8 cellular contexts compared by ENCODE assay signal in genomic region chr4:1628892-1629703, GRCh38. TPM values are rescaled to one million over a fixed set of nuclear protein-coding genes. Genes with fewer than 3 reads are reported as not detected.
A peak's percentile ranks its signal among the peaks of the same experiment; 100 is the strongest.
DNase-seq lines count a peak whose midpoint lies in the region; ATAC-seq and TF ChIP-seq lines count a peak whose summit lies in the region.

No MANE protein-coding gene starts in this region.

- TF ChIP-seq CTCF in WERI-Rb-1 (IDR thresholded peaks at IDR 0.05; ENCODE audit: low read depth, low read length), result peak; percentile 98
- TF ChIP-seq CTCF in kidney epithelial cell (IDR thresholded peaks at IDR 0.05; ENCODE audit: insufficient read depth, low read length, poor library complexity, severe bottlenecking), result peak; percentile 97

- no peak for ATAC-seq in HG03439 (IDR thresholded peaks at IDR 0.05; ENCODE audit: unreplicated experiment)

- H3K9me3 ChIP-seq in MG63, result no peaks in the 10 kb centered on the region
- H3K9me3 ChIP-seq in WERI-Rb-1 (ENCODE audit: severe bottlenecking), result peaks cover 3% of the 10 kb centered on the region

- H3K4me3 ChIP-seq in MG63 (no peak overlapping the region), WERI-Rb-1 (ENCODE audit: low read depth, low read length) (no peak overlapping the region), kidney epithelial cell (ENCODE audit: low read depth, low read length) (no peak overlapping the region)

- DNase-seq in DMS79 treated with DMSO at 0.1 percent for 48 hours (lab: John Stamatoyannopoulos, UW) (peak; percentile 1), DMS79 (lab: John Stamatoyannopoulos, UW) (no peak), MG63 (peak; percentile 35), WERI-Rb-1 (peak; percentile 77), T47D (ENCODE audit: low read depth in 1 of 2, low spot score in 1 of 2) (peak; percentile 46 to 79), kidney epithelial cell (ENCODE audit: low read depth) (no peak)
- DNase-seq in stimulated activated CD4-positive, alpha-beta T cell treated with anti-CD3 and anti-CD28 coated beads, Interleukin-4, amount 100 ng/mL, for 1 hour, result peak; percentile 70

- no peak overlapping the region for H3K27ac ChIP-seq in WERI-Rb-1

- H3K27me3 ChIP-seq in MG63, result no peaks in the 10 kb centered on the region
- H3K27me3 ChIP-seq in WERI-Rb-1 (ENCODE audit: insufficient read depth, low read depth, severe bottlenecking), result no peaks in the 10 kb centered on the region
- peaks cover 13% of the 10 kb centered on the region for H3K27me3 ChIP-seq in kidney epithelial cell (ENCODE audit: control insufficient read depth, insufficient read depth, low read length)

- in situ Hi-C loops in T47D (cut with HindIII; ENCODE audit: low pct_unique_long_range_greater_than_20kb, low sequenced_read_pairs), result no loop called here

- H3K36me3 ChIP-seq in MG63, result no peaks in the 10 kb centered on the region
- H3K36me3 ChIP-seq in WERI-Rb-1, result no peaks in the 10 kb centered on the region
- H3K36me3 ChIP-seq in kidney epithelial cell (ENCODE audit: control insufficient read depth, insufficient read depth, low read length), result no peaks in the 10 kb centered on the region

RNA-seq across cellular contexts. Expression of gene FAM53A, which starts 55.0 kb away (rescaled TPM):
- 2.6 and 4.0 TPM in 2 replicates for total RNA-seq in MG63 (2014; rRNA removed; shearing (Covaris generic); ENCODE audit: low replicate concordance)
- 1.1 and 5.2 TPM in 2 replicates for total RNA-seq in kidney epithelial cell

Comparison
In these comparisons a context has a peak if more than half of its experiments do, and no peak if none do; other contexts are left out.
1. DNase-seq: peak in DMS79 treated with DMSO at 0.1 percent for 48 hours (single experiment), MG63 (single experiment), WERI-Rb-1 (single experiment), T47D (2 of 2) and stimulated activated CD4-positive, alpha-beta T cell treated with anti-CD3 and anti-CD28 coated beads, Interleukin-4, amount 100 ng/mL, for 1 hour (single experiment); none in DMS79 (single experiment) and kidney epithelial cell (single experiment).